17 cellular contexts compared by ENCODE assay signal in genomic region chr3:135083179-135083578, GRCh38.
"Had no signal": no experiment of that assay in that cellular context is flagged by ENCODE, and none has a peak within 500 bp of the region (broad histone marks: within the 10 kb centered on the region; RNA-seq: fewer than 3 reads in every experiment).

No MANE protein-coding gene starts in this region.

- H3K4me3 ChIP-seq: colonic mucosa, lower lobe of right lung, thoracic aorta, upper lobe of right lung had no signal

- H3K9me3 ChIP-seq: colonic mucosa, lower lobe of right lung, thoracic aorta, upper lobe of right lung had no signal

- ATAC-seq: left colon; lower lobe of right lung; natural killer cell; sciatic nerve; stimulated activated naive B cell treated with anti-CD40 and anti-IgM and Interleukin-4, amounts not matched to agents 10 μg/mL and 1 μg/mL and 100 μg/mL, for 72 hours; upper lobe of right lung had no signal

- H3K4me1 ChIP-seq: colonic mucosa, lower lobe of right lung, upper lobe of right lung had no signal

- H3K27ac ChIP-seq: colonic mucosa, lower lobe of right lung, parathyroid adenoma, thoracic aorta, upper lobe of right lung had no signal

- DNase-seq: activated CD4-positive, alpha-beta T cell treated with anti-CD3 and anti-CD28 coated beads, Interleukin-2, amount 50 U/mL, for 48 hours; activated naive CD4-positive, alpha-beta T cell treated with Interleukin-2 at 50 U/mL for 16 hours; activated naive CD8-positive, alpha-beta T cell treated with anti-CD3 and anti-CD28 coated beads, Interleukin-2, amount 10 ng/mL, durations not matched to agents 7 days and 5 days; activated T-cell treated with anti-CD3 and anti-CD28 coated beads for 4 hours; amygdala; colonic mucosa; foreskin melanocyte; glutamatergic neuron; hippocampal formation; left colon; lower lobe of right lung; natural killer cell; stimulated activated naive B cell treated with anti-CD40 and anti-IgM and Interleukin-4, amounts not matched to agents 10 μg/mL and 1 μg/mL and 100 μg/mL, for 72 hours; upper lobe of right lung had no signal

- H3K36me3 ChIP-seq: colonic mucosa, lower lobe of right lung, thoracic aorta, upper lobe of right lung had no signal

- H3K27me3 ChIP-seq: colonic mucosa, upper lobe of right lung had no signal
